Comparison of ENCODE assay signal across 21 cellular contexts in genomic region chr15:77851086-77851485, GRCh38.
"Had no signal": no experiment of that assay in that cellular context is flagged by ENCODE, and none has a peak within 500 bp of the region (broad histone marks: within the 10 kb centered on the region; RNA-seq: fewer than 3 reads in every experiment).

No MANE protein-coding gene starts in this region.

- H3K27ac ChIP-seq: breast epithelium, foreskin keratinocyte, left lung, parathyroid adenoma, skin epidermis, tibial artery had no signal

- H3K36me3 Mint-ChIP-seq: activated naive CD8-positive, alpha-beta T cell treated with anti-CD3 and anti-CD28 coated beads for 36 hours; stimulated activated effector memory CD8-positive, alpha-beta T cell treated with anti-CD3 and anti-CD28 coated beads, Interleukin-12 subunit alpha, Interleukin-12 subunit beta, amount 100 ng/mL, for 72 hours; T-cell had no signal

- H3K4me3 Mint-ChIP-seq: activated naive CD8-positive, alpha-beta T cell treated with anti-CD3 and anti-CD28 coated beads for 36 hours; dendritic cell treated with granulocyte-macrophage colony-stimulating factor and Interleukin-4, amounts not matched to agents 40 ng/mL and 50 ng/mL, for 4 days; mesothelial cell of epicardium; stimulated activated effector memory CD8-positive, alpha-beta T cell treated with anti-CD3 and anti-CD28 coated beads, Interleukin-12 subunit alpha, Interleukin-12 subunit beta, amount 100 ng/mL, for 72 hours; stimulated activated naive CD8-positive, alpha-beta T cell treated with anti-CD3 and anti-CD28 coated beads, Interleukin-15, amount 100 ng/mL, for 72 hours; T-cell; T-helper 2 cell treated with Interferon-gamma antibody and Interleukin-4, amounts not matched to agents 5 μg/mL and 100 μg/mL, for 36 hours had no signal

- H3K4me1 ChIP-seq: breast epithelium, foreskin keratinocyte, left lung, parathyroid adenoma, tibial artery had no signal

- H3K27ac Mint-ChIP-seq: activated naive CD8-positive, alpha-beta T cell treated with anti-CD3 and anti-CD28 coated beads for 36 hours; dendritic cell treated with granulocyte-macrophage colony-stimulating factor and Interleukin-4, amounts not matched to agents 40 ng/mL and 50 ng/mL, for 4 days; mesothelial cell of epicardium; stimulated activated effector memory CD8-positive, alpha-beta T cell treated with anti-CD3 and anti-CD28 coated beads, Interleukin-12 subunit alpha, Interleukin-12 subunit beta, amount 100 ng/mL, for 72 hours; stimulated activated naive CD8-positive, alpha-beta T cell treated with anti-CD3 and anti-CD28 coated beads, Interleukin-15, amount 100 ng/mL, for 72 hours; T-cell; T-helper 2 cell treated with Interferon-gamma antibody and Interleukin-4, amounts not matched to agents 5 μg/mL and 100 μg/mL, for 36 hours had no signal

- H3K9ac ChIP-seq: parathyroid adenoma had no signal

- H3K36me3 ChIP-seq: breast epithelium, left lung, tibial artery had no signal

- DNase-seq: activated CD4-positive, alpha-beta T cell treated with anti-CD3 and anti-CD28 coated beads for 1 hour; activated CD4-positive, alpha-beta T cell treated with anti-CD3 and anti-CD28 coated beads, Interleukin-2, amount 50 U/mL, for 1 hour; activated naive CD4-positive, alpha-beta T cell treated with Interleukin-2 at 50 U/mL for 16 hours; activated naive CD8-positive, alpha-beta T cell treated with anti-CD3 and anti-CD28 coated beads for 36 hours; activated T-cell treated with anti-CD3 and anti-CD28 coated beads, Interleukin-2, amount 50 U/mL, for 48 hours; amniotic stem cell; effector CD8-positive, alpha-beta T cell; foreskin keratinocyte; right cardiac atrium; stimulated activated CD4-positive, alpha-beta T cell treated with anti-CD3 and anti-CD28 coated beads, Interleukin-2, amount 100 ng/mL, for 24 hours; stimulated activated naive CD8-positive, alpha-beta T cell treated with anti-CD3 and anti-CD28 coated beads, Interleukin-15, amount 100 ng/mL, for 72 hours; T-cell had no signal

- H3K4me3 ChIP-seq: breast epithelium, left lung, skin epidermis, tibial artery had no signal

- ATAC-seq: foreskin keratinocyte; left lung; right cardiac atrium; stimulated activated effector memory CD8-positive, alpha-beta T cell treated with anti-CD3 and anti-CD28 coated beads, Interleukin-12 subunit alpha, Interleukin-12 subunit beta, amount 100 ng/mL, for 72 hours; stimulated activated naive CD8-positive, alpha-beta T cell treated with anti-CD3 and anti-CD28 coated beads, Interleukin-15, amount 100 ng/mL, for 72 hours; T-cell had no signal

- H3K4me1 Mint-ChIP-seq: activated naive CD8-positive, alpha-beta T cell treated with anti-CD3 and anti-CD28 coated beads for 36 hours; stimulated activated effector memory CD8-positive, alpha-beta T cell treated with anti-CD3 and anti-CD28 coated beads, Interleukin-12 subunit alpha, Interleukin-12 subunit beta, amount 100 ng/mL, for 72 hours; stimulated activated naive CD8-positive, alpha-beta T cell treated with anti-CD3 and anti-CD28 coated beads, Interleukin-15, amount 100 ng/mL, for 72 hours; T-cell had no signal
